In genomic region chr2:112542974-112543760, GRCh38 we compare ENCODE assay signal across 8 cellular contexts. TPM values are rescaled to one million over a fixed set of nuclear protein-coding genes. Genes with fewer than 3 reads are reported as not detected.
DNase-seq lines count a peak whose midpoint lies in the region; TF ChIP-seq lines count a peak whose summit lies in the region.

No MANE protein-coding gene starts in this region.

- peaks cover 14% of the 10 kb centered on the region for H3K36me3 Mint-ChIP-seq in Caco-2 (ENCODE audit: insufficient read depth, unreplicated experiment)

- in situ Hi-C loops in HAP-1 (cut with MboI; ENCODE audit: low sequenced_read_pairs), result no loop called here

- no peak overlapping the region for H3K27ac Mint-ChIP-seq in Caco-2 (ENCODE audit: unreplicated experiment)

- H3K9me3 ChIP-seq in Caco-2 (no peaks in the 10 kb centered on the region), HAP-1 (no peaks in the 10 kb centered on the region; the same call in 1 of the 2 replicates), SJSA1 (replicated peaks) (no peaks in the 10 kb centered on the region), fibroblast of lung (ENCODE audit: control insufficient read depth, insufficient read depth, low read depth, low read length) (no peaks in the 10 kb centered on the region)

- H3K79me2 ChIP-seq in fibroblast of lung (ENCODE audit: control insufficient read depth, insufficient read depth, low read length), result peaks cover 28% of the 10 kb centered on the region

- peak overlapping the region; percentile 98 for H2AFZ ChIP-seq in fibroblast of lung (ENCODE audit: low read length)

- no peaks in the 10 kb centered on the region for H3K27me3 Mint-ChIP-seq in Caco-2 (ENCODE audit: insufficient read depth, unreplicated experiment)

- TSS peak; percentile 54 for BruUV-seq in Caco-2 (replicated peaks; lab: Mats Ljungman, UMichigan)

- H3K27ac ChIP-seq in SJSA1, result no peak overlapping the region
- H3K27ac ChIP-seq in fibroblast of lung (ENCODE audit: insufficient read depth, low read length), result peak overlapping the region; percentile 93

- no peaks in the 10 kb centered on the region for H3K27me3 ChIP-seq in Caco-2 (replicated peaks; ENCODE audit: control insufficient read depth, insufficient read depth, low read length)
- no peaks in the 10 kb centered on the region for H3K27me3 ChIP-seq in HAP-1 (ENCODE audit: low read depth)
- no peaks in the 10 kb centered on the region for H3K27me3 ChIP-seq in SJSA1 (replicated peaks)
- H3K27me3 ChIP-seq in fibroblast of lung (ENCODE audit: control insufficient read depth, insufficient read depth, low read length), result no peaks in the 10 kb centered on the region

- H3K9ac ChIP-seq in fibroblast of lung (ENCODE audit: insufficient read depth, low read length), result no peak overlapping the region

- POLR2A ChIA-PET in Caco-2 (lab: Charles Lee), result no interaction called here

- CTCF ChIA-PET in Caco-2 (lab: Charles Lee), result interaction anchor here (0.7 to 1.4 kb wide), 3 partner anchors 9 to 288 kb away, joined by 3 read pairs; partner anchors contain the start of gene ZC3H8

- H3K4me1 ChIP-seq in Caco-2 (peaks cover 10% of the 10 kb centered on the region; the same call in 1 of the 2 replicates), HAP-1 (peaks cover 10% of the 10 kb centered on the region), SJSA1 (replicated peaks) (peaks cover 8% of the 10 kb centered on the region), fibroblast of lung (ENCODE audit: control insufficient read depth, extremely low read depth, insufficient read depth, low read length) (peaks cover 2% of the 10 kb centered on the region)

- H3K4me3 Mint-ChIP-seq in Caco-2 (ENCODE audit: unreplicated experiment), result no peak overlapping the region

- H3K36me3 ChIP-seq in Caco-2 (ENCODE audit: control insufficient read depth, insufficient read depth, low read length) (no peaks in the 10 kb centered on the region), HAP-1 (replicated peaks) (peaks cover 27% of the 10 kb centered on the region), SJSA1 (peaks cover 19% of the 10 kb centered on the region), fibroblast of lung (ENCODE audit: control insufficient read depth, insufficient read depth, low read length) (no peaks in the 10 kb centered on the region)

- TF ChIP-seq CTCF in Caco-2 (IDR thresholded peaks at IDR 0.05; ENCODE audit: insufficient read depth in 1 of 2, low read depth in 1 of 2, low read length in 1 of 2, severe bottlenecking in 1 of 2, unreplicated experiment in 1 of 2) (no peak), fibroblast of lung (conservative IDR thresholded peaks at IDR 0.05 in 1 of 2, IDR thresholded peaks at IDR 0.05 in 1 of 2; ENCODE audit: low read depth in 1 of 2, low read length in 2 of 2) (peak in 1 of 2 donors; percentile 4), retinal pigment epithelial cell (conservative IDR thresholded peaks at IDR 0.05; ENCODE audit: low read depth, low read length) (peak; percentile 21)

- intact Hi-C loops in Caco-2 (cut with micrococcal nuclease; ENCODE audit: unreplicated experiment), result loop anchor here (1.0 kb wide), 4 partner anchors 34 to 183 kb away; partner anchors contain the start of gene CHCHD5

- H3K4me2 ChIP-seq in fibroblast of lung (ENCODE audit: extremely low read depth, insufficient read depth, low read length), result peak overlapping the region; percentile 90

- H4K20me1 ChIP-seq in fibroblast of lung (ENCODE audit: control insufficient read depth, extremely low read depth, insufficient read depth, low read length), result no peaks in the 10 kb centered on the region

- H3K4me3 ChIP-seq in Caco-2 (ENCODE audit: low read depth, low read length), result peak overlapping the region; percentile 89
- H3K4me3 ChIP-seq in HAP-1, result peak overlapping the region; percentile 88
- peak overlapping the region; percentile 71 for H3K4me3 ChIP-seq in SJSA1
- peak overlapping the region; percentile 88 to 98 (median 97) for H3K4me3 ChIP-seq in fibroblast of lung (replicated peaks in 1 of 4; ENCODE audit: control extremely low read depth in 1 of 4, insufficient read depth in 1 of 4, low read depth in 3 of 4, low read length in 4 of 4)
- peak overlapping the region; percentile 78 for H3K4me3 ChIP-seq in retinal pigment epithelial cell (ENCODE audit: low read length)

- DNase-seq in Caco-2 (peak in 1 of 2 experiments; percentile 10), HAP-1 (ENCODE audit: low spot score in 2 of 2) (peak; percentile 36 to 54), SJSA1 (ENCODE audit: low read depth in 1 of 2, low spot score in 2 of 2) (peak in 1 of 2 experiments; percentile 14), fibroblast of lung (ENCODE audit: low read depth in 2 of 2) (peak; percentile 5 to 13), retinal pigment epithelial cell (ENCODE audit: low read depth) (peak; percentile 8), iPS-NIHi7 (ENCODE audit: extremely low spot score) (no peak), H4 (ENCODE audit: low spot score) (no peak), hippocampal formation (lab: John Stamatoyannopoulos, UW) (no peak)

- H3K4me1 Mint-ChIP-seq in Caco-2 (ENCODE audit: low read depth, unreplicated experiment), result no peaks in the 10 kb centered on the region

- H3K9me3 Mint-ChIP-seq in Caco-2 (ENCODE audit: unreplicated experiment), result no peaks in the 10 kb centered on the region

RNA-seq across cellular contexts. Expression of gene POLR1B, which starts 0.9 kb away (rescaled TPM):
- total RNA-seq in Caco-2 (2022) (38.3 and 42.2 TPM in 2 replicates), fibroblast of lung (13.4 and 15.5 TPM in 2 replicates)
- total RNA-seq in SJSA1 (2014; rRNA removed; shearing (Covaris generic)), result 8.0 and 15.1 TPM in 2 replicates
- 12.2 and 12.5 TPM in 2 replicates for polyA plus RNA-seq in fibroblast of lung
- 8.5 and 9.5 TPM in 2 replicates for polyA plus RNA-seq in fibroblast of lung (2012)
- 21.8 and 44.2 TPM in 2 replicates for polyA minus RNA-seq in fibroblast of lung (ENCODE audit: low replicate concordance)
- total RNA-seq in H4 (2014; rRNA removed; shearing (Covaris generic)), result 29.3 and 31.6 TPM in 2 replicates

RNA-seq across cellular contexts. Expression of gene CHCHD5, which starts 41.2 kb away (rescaled TPM):
- total RNA-seq in Caco-2 (2022), result 50.7 and 56.0 TPM in 2 replicates
- total RNA-seq in SJSA1 (2014; rRNA removed; shearing (Covaris generic)), result 4.9 and 14.2 TPM in 2 replicates
- total RNA-seq in fibroblast of lung, result 11.0 and 17.0 TPM in 2 replicates
- 10.5 and 18.0 TPM in 2 replicates for polyA plus RNA-seq in fibroblast of lung
- 52.6 and 77.5 TPM in 2 replicates for polyA plus RNA-seq in fibroblast of lung (2012)
- polyA minus RNA-seq in fibroblast of lung (ENCODE audit: low replicate concordance), result 9.9 and 22.2 TPM in 2 replicates
- total RNA-seq in H4 (2014; rRNA removed; shearing (Covaris generic)), result 23.6 and 38.6 TPM in 2 replicates

Comparison
In these comparisons a context has a peak if more than half of its experiments do, and no peak if none do; other contexts are left out.
1. DNase-seq: peak in HAP-1 (2 of 2), fibroblast of lung (2 of 2) and retinal pigment epithelial cell (single experiment); none in iPS-NIHi7 (single experiment), H4 (single experiment) and hippocampal formation (0 of 2).
2. Peak in every context shown above with its lines, with median percentiles within 50 percentile points of each other: H3K4me3 ChIP-seq.